8 cellular contexts compared by ENCODE assay signal in the genomic region with DNA sequence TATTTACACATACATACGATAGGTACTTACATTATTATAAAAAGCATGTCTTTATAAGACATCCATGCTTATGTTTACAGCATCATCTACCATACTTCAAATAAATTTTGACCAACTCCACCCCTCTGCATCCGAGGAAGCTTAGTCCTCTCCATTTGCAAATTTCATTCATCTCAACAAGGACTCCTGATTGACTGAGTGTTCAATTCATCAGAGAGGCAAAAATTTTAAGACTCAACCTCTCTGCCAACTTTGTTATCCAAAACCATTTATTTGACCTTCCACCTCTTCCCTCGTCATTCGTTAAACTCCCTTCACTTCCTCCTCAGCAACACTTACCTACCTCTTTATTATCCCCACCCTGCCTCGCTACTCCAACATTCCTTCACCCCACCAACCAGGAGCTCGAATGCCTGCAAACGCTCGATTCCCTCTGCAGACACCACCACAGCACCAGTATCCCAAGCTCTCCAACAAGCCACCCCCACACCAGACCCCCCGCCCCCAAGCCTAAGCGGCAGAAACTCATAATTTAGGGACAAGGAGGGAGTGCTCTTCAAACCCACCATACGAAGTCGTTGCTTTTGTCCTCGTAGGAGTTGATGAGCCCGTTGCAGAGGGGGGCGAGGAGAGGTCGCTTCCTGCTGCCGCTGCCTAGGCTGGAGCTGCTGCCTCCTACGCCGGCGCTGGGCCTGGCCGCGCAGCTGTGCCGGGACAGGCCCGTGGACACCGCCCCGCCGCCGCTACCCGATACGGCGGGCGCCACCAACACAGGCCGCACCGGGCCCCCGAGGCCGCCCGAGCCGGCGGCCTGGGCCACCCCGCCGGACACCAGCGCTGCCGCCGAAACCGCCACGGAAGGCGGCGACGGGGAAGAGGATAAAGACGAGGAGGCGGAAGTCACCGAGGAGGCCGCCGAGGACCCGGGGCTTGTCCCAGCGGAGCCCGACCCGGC. TPM values are rescaled to one million over a fixed set of nuclear protein-coding genes. Genes with fewer than 3 reads are reported as not detected.
A peak's percentile ranks its signal among the peaks of the same experiment; 100 is the strongest.
DNase-seq lines count a peak whose midpoint lies in the region; ATAC-seq and TF ChIP-seq lines count a peak whose summit lies in the region.

No MANE protein-coding gene starts in this region.

- peaks cover 0 to 5% (median 0%) of the 10 kb centered on the region in 8 donors for H3K9me3 Mint-ChIP-seq in CD4-positive, alpha-beta memory T cell

- H4K20me1 ChIP-seq in OCI-LY3 (ENCODE audit: insufficient read depth, low read length) = peaks cover 49% of the 10 kb centered on the region

- intact Hi-C loops in CD4-positive, alpha-beta memory T cell (cut with micrococcal nuclease) = loop anchor here (1.0 to 10.0 kb wide), 2 partner anchors 9 to 1001 kb away; no protein-coding TSS in a partner anchor
- intact Hi-C loops in right cardiac atrium (cut with DNase I) = no loop called here

- H3K4me3 Mint-ChIP-seq in CD4-positive, alpha-beta memory T cell = peak overlapping the region; percentile 88 to 100 (median 99)

- peak overlapping the region; percentile 94 for H3K9ac ChIP-seq in OCI-LY3 (ENCODE audit: low read length)

- peak; percentile 27 for ATAC-seq in GM18909 (IDR thresholded peaks at IDR 0.05; ENCODE audit: poor library complexity, unreplicated experiment)
- peak; percentile 23 for ATAC-seq in HG03135 (IDR thresholded peaks at IDR 0.05; ENCODE audit: unreplicated experiment)
- peak; percentile 64 to 67 for ATAC-seq in right cardiac atrium
- no peak for ATAC-seq in GM18873 (IDR thresholded peaks at IDR 0.05; ENCODE audit: low FRiP score, unreplicated experiment)

- DNase-seq in CD4-positive, alpha-beta memory T cell = peak in 1 of 5 donors; percentile 61
- DNase-seq in anterior cingulate cortex (lab: John Stamatoyannopoulos, UW) (peak in 34 of 58 donors; percentile 1 to 68 (median 34)), right cardiac atrium (peak; percentile 40 to 76 (median 75)), putamen (ENCODE audit: low spot score) (peak; percentile 21)

- peaks cover 5 to 16% of the 10 kb centered on the region in 2 donors for H3K36me3 Mint-ChIP-seq in CD4-positive, alpha-beta memory T cell

- POLR2A ChIA-PET in CD4-positive, alpha-beta memory T cell (lab: Charles Lee; ENCODE audit: partially characterized antibody) = interaction anchor here (0.7 kb wide), 1 partner anchor 9 kb away, joined by 4 read pairs; no protein-coding TSS in a partner anchor

- H3K27me3 ChIP-seq in CD4-positive, alpha-beta memory T cell (ENCODE audit: insufficient read depth, low read length) = no peaks in the 10 kb centered on the region
- H3K27me3 ChIP-seq in OCI-LY3 (ENCODE audit: low read depth, low read length) (no peaks in the 10 kb centered on the region), right cardiac atrium (ENCODE audit: control insufficient read depth, insufficient read depth) (no peaks in the 10 kb centered on the region)

- peak overlapping the region; percentile 95 for H3K4me2 ChIP-seq in OCI-LY3 (ENCODE audit: low read length)

- peaks cover 69% of the 10 kb centered on the region for H3K79me2 ChIP-seq in OCI-LY3 (ENCODE audit: low read length)

- peak overlapping the region; percentile 93 to 99 (median 97) for H3K27ac Mint-ChIP-seq in CD4-positive, alpha-beta memory T cell

- TF ChIP-seq CTCF in OCI-LY3 (IDR thresholded peaks at IDR 0.05; ENCODE audit: low read depth, low read length) = no peak

- H3K4me1 ChIP-seq in CD4-positive, alpha-beta memory T cell (ENCODE audit: insufficient read depth, low read length) = peaks cover 53% of the 10 kb centered on the region
- H3K4me1 ChIP-seq in OCI-LY3 (ENCODE audit: low read length) = peaks cover 24% of the 10 kb centered on the region
- H3K4me1 ChIP-seq in right cardiac atrium (ENCODE audit: control insufficient read depth, insufficient read depth, low read length) = peaks cover 3% of the 10 kb centered on the region

- CTCF ChIA-PET in CD4-positive, alpha-beta memory T cell (lab: Charles Lee; ENCODE audit: partially characterized antibody) = no interaction called here

- peaks cover 29 to 61% (median 46%) of the 10 kb centered on the region in 4 donors for H3K4me1 Mint-ChIP-seq in CD4-positive, alpha-beta memory T cell

- H3K36me3 ChIP-seq in CD4-positive, alpha-beta memory T cell (ENCODE audit: insufficient read depth, low read length) = no peaks in the 10 kb centered on the region
- H3K36me3 ChIP-seq in OCI-LY3 (replicated peaks; ENCODE audit: low read depth, low read length) = no peaks in the 10 kb centered on the region

- peak overlapping the region; percentile 83 for H2AFZ ChIP-seq in OCI-LY3 (ENCODE audit: low read depth, low read length)

- peaks cover 0 to 4% of the 10 kb centered on the region in 2 donors for H3K27me3 Mint-ChIP-seq in CD4-positive, alpha-beta memory T cell

- H3K9me3 ChIP-seq in CD4-positive, alpha-beta memory T cell (ENCODE audit: control insufficient read depth in 1 of 2, low read length in 2 of 2) = no peaks in the 10 kb centered on the region
- H3K9me3 ChIP-seq in OCI-LY3 (ENCODE audit: insufficient read depth, low read length) (no peaks in the 10 kb centered on the region), right cardiac atrium (ENCODE audit: control insufficient read depth, low read length) (no peaks in the 10 kb centered on the region)

- under 1% methylated on average over 58 of the region's 58 CpGs for WGBS in right cardiac atrium

- peak overlapping the region; percentile 83 for H3K27ac ChIP-seq in CD4-positive, alpha-beta memory T cell (ENCODE audit: low read depth, low read length)
- H3K27ac ChIP-seq in OCI-LY3 (ENCODE audit: low read length) = peak overlapping the region; percentile 78
- peak overlapping the region; percentile 97 for H3K27ac ChIP-seq in right cardiac atrium (ENCODE audit: low read length)

- H3K4me3 ChIP-seq in CD4-positive, alpha-beta memory T cell (ENCODE audit: low read length in 2 of 2) = peak overlapping the region; percentile 64 to 95
- H3K4me3 ChIP-seq in OCI-LY3 (ENCODE audit: low read length) (peak overlapping the region; percentile 96), right cardiac atrium (ENCODE audit: low read length) (peak overlapping the region; percentile 90)

RNA-seq across cellular contexts. Expression of a gene that starts 0.8 kb away (rescaled TPM):
- total RNA-seq in CD4-positive, alpha-beta memory T cell = 10 to 100 TPM; 44.6 to 45.1 TPM
- 10 to 100 TPM; 38.4 to 43.7 TPM for polyA plus RNA-seq in CD4-positive, alpha-beta memory T cell
- 10 to 100 TPM; 23.1 to 26.0 (median 23.2) TPM for total RNA-seq in right cardiac atrium
- polyA plus RNA-seq in right cardiac atrium = 23.9 TPM
